1 cellular context compared by ENCODE assay signal in the genomic region with DNA sequence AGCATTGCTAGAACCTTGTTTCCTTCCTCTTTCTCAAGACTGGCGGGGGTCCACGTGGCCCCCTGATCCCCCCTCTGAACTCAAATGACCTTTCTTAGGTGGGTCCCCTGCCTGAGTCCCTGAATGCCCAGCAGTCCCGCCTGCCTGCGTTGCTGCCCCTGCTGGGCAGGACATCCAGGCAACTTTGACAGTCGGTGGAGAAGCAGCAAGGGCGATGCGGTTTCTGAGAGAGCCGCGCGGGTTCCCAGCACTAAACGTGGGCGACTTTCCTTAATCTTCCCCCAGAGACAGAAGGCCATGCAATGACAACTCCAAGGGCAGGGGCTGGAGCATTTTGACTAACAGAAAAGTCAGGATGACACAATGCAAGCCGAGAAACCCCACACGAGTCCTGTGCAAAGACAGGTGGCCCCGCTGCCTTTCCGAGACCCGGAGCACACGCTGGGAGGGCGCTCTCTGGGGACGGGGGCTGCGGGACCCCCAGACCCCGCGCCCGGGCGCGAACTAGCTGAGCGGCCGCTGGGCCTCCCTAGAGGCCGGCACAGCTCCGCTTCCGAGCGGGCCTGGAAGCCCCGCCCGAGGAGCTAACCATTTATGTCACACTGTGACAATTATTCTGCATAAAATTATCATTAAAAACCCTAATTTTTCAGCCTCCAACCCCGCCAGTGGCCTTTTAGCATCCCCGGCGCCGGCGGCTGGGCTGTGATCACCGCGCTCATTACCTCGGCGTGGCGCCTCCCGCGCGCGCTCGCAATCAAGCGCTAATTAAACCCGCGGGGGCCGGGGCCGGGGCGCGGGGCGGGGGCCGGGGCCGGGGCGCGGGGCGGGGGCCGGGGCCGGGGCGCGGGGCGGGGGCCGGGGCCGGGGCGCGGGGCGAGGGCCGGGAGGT.
TF ChIP-seq lines count a peak whose summit lies in the region.

No MANE protein-coding gene starts in this region.

TF ChIP-seq in IMR-90, 13 proteins besides CTCF, POLR2A, EP300 and RAD21 (continued from another document):
- TF ChIP-seq, protein P1, sequence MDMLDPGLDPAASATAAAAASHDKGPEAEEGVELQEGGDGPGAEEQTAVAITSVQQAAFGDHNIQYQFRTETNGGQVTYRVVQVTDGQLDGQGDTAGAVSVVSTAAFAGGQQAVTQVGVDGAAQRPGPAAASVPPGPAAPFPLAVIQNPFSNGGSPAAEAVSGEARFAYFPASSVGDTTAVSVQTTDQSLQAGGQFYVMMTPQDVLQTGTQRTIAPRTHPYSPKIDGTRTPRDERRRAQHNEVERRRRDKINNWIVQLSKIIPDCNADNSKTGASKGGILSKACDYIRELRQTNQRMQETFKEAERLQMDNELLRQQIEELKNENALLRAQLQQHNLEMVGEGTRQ (IDR thresholded peaks at IDR 0.05; ENCODE audit: low read depth, low read length), result no peak
- TF ChIP-seq MAZ (IDR thresholded peaks at IDR 0.05; ENCODE audit: borderline replicate concordance, low read depth, low read length) (no peak), RFX5 (IDR thresholded peaks at IDR 0.05; ENCODE audit: low read depth, low read length) (no peak), FOS (IDR thresholded peaks at IDR 0.05; ENCODE audit: low read depth, low read length) (no peak), MAFK (IDR thresholded peaks at IDR 0.05; ENCODE audit: low read depth, low read length) (no peak), CHD1 (IDR thresholded peaks at IDR 0.05; ENCODE audit: low read depth, low read length) (no peak), RCOR1 (IDR thresholded peaks at IDR 0.05; ENCODE audit: insufficient replicate concordance, low read length) (no peak), SMC3 (IDR thresholded peaks at IDR 0.05; ENCODE audit: low read depth, low read length) (no peak)
